ENCODE assay signal across 1 cellular context in the genomic region with DNA sequence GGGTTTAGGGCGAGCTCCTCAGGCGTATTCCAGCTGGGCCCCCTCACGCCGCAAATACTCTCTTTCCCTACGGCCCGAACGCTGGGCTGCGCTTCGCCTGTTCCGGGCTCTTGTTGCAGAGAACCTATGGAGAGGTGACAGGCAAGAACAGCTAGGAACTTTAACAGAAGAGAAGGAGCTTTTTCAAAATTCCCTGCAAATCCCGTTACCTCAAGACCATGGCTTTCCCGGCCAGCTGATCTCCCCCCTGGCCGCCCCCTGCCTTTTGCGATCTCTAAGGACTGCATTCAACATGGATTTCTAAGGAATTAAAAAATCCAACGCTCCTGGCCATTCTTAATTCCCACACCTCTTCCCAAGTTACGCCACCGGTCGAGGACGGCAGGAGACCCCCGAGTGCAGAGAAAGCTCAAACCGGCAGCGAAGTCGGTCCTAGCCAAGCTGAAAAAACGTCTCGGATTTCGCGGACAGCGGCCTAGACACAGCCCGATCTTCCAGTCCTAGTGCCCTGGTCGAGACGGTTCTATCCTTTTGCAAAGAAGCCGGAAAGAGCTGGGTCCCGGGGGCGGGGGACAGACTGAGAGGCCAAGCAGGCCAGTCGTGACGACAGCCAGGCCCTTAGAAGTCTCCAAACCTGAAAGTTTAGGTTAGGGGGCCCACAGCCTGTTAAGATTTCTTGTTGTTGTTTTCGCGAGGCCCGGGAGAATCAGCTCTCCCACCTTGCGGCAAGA.
TF ChIP-seq lines count a peak whose summit lies in the region.

No MANE protein-coding gene starts in this region.

TF ChIP-seq in GM12878, 131 proteins besides CTCF, POLR2A, EP300 and RAD21:
- TF ChIP-seq MYC (IDR thresholded peaks at IDR 0.05; ENCODE audit: insufficient read depth, insufficient read length, insufficient replicate concordance, low read length, severe bottlenecking) (no peak), SUZ12 (IDR thresholded peaks at IDR 0.05; ENCODE audit: unreplicated experiment) (peak; percentile 49)
